In genomic region chr14:49641697-49642129, GRCh38 we compare ENCODE assay signal across 10 cellular contexts. TPM values are rescaled to one million over a fixed set of nuclear protein-coding genes. Genes with fewer than 3 reads are reported as not detected.
DNase-seq lines count a peak whose midpoint lies in the region; ATAC-seq and TF ChIP-seq lines count a peak whose summit lies in the region.
"Had no signal": no experiment of that assay in that cellular context is flagged by ENCODE, and none has a peak within 500 bp of the region (broad histone marks: within the 10 kb centered on the region; RNA-seq: fewer than 3 reads in every experiment).

No MANE protein-coding gene starts in this region.

- H3K27me3 ChIP-seq in SU-DHL-6 (ENCODE audit: low read length) (no peaks in the 10 kb centered on the region), hepatocyte (no peaks in the 10 kb centered on the region), thyroid gland (no peaks in the 10 kb centered on the region), aorta (ENCODE audit: control insufficient read depth in 1 of 2, insufficient read depth in 2 of 2, low read length in 1 of 2) (no peaks in the 10 kb centered on the region)

- no peak overlapping the region for H3K4me3 Mint-ChIP-seq in activated T-cell treated with anti-CD3 and anti-CD28 coated beads, Interleukin-2, amount 50 U/mL, for 24 hours

- TF ChIP-seq POLR2A in thyroid gland (IDR thresholded peaks at IDR 0.05) = no peak

- peak overlapping the region; percentile 1 for H3K4me2 ChIP-seq in SU-DHL-6 (ENCODE audit: low read depth, low read length, poor library complexity, severe bottlenecking)
- H3K4me2 ChIP-seq in hepatocyte = peak overlapping the region; percentile 61

- no peak overlapping the region for H2AFZ ChIP-seq in SU-DHL-6 (ENCODE audit: low read depth, low read length, severe bottlenecking)
- H2AFZ ChIP-seq in hepatocyte = no peak overlapping the region

- H3K27ac Mint-ChIP-seq in activated T-cell treated with anti-CD3 and anti-CD28 coated beads, Interleukin-2, amount 50 U/mL, for 24 hours = peak overlapping the region; percentile 24

- peaks cover 73% of the 10 kb centered on the region for H3K36me3 Mint-ChIP-seq in activated T-cell treated with anti-CD3 and anti-CD28 coated beads, Interleukin-2, amount 50 U/mL, for 24 hours (ENCODE audit: low read depth)

- H3K9me3 ChIP-seq in SU-DHL-6 (ENCODE audit: insufficient read depth, low read length) = no peaks in the 10 kb centered on the region
- H3K9me3 ChIP-seq in hepatocyte (ENCODE audit: low read depth) = no peaks in the 10 kb centered on the region
- no peaks in the 10 kb centered on the region for H3K9me3 ChIP-seq in thyroid gland
- no peaks in the 10 kb centered on the region for H3K9me3 ChIP-seq in aorta (ENCODE audit: control insufficient read depth, low read length)

- peaks cover 49% of the 10 kb centered on the region for H3K4me1 Mint-ChIP-seq in activated T-cell treated with anti-CD3 and anti-CD28 coated beads, Interleukin-2, amount 50 U/mL, for 24 hours (ENCODE audit: low read depth)

- intact Hi-C loops in thyroid gland (cut with DNase I) (no loop called here), aorta (cut with DNase I) (no loop called here)

- peak overlapping the region; percentile 12; the same call in 1 of the 2 replicates for H3K9ac ChIP-seq in SU-DHL-6 (ENCODE audit: low read length)

- ATAC-seq in GM21423 (IDR thresholded peaks at IDR 0.05; ENCODE audit: unreplicated experiment) (no peak), aorta (ENCODE audit: low FRiP score) (no peak)

- peaks cover 10% of the 10 kb centered on the region for H4K20me1 ChIP-seq in SU-DHL-6 (ENCODE audit: low read depth, low read length)
- H4K20me1 ChIP-seq in hepatocyte (ENCODE audit: insufficient read depth, poor library complexity, severe bottlenecking) = no peaks in the 10 kb centered on the region

- H3K36me3 ChIP-seq in SU-DHL-6 (ENCODE audit: low read length) (peaks cover 4% of the 10 kb centered on the region; the same call in 1 of the 2 replicates), hepatocyte (replicated peaks; ENCODE audit: insufficient read depth, low read depth) (no peaks in the 10 kb centered on the region), thyroid gland (no peaks in the 10 kb centered on the region), aorta (ENCODE audit: control insufficient read depth in 1 of 2, insufficient read depth in 2 of 2, low read length in 1 of 2) (no peaks in the 10 kb centered on the region)

- H3K4me3 ChIP-seq in SU-DHL-6 (ENCODE audit: insufficient read depth, low read length, poor library complexity, severe bottlenecking) (no peak overlapping the region), hepatocyte (no peak overlapping the region), thyroid gland (replicated peaks in 1 of 3) (no peak overlapping the region), aorta (ENCODE audit: low read length in 2 of 2) (no peak overlapping the region)

- TF ChIP-seq CTCF in SU-DHL-6 (IDR thresholded peaks at IDR 0.05; ENCODE audit: insufficient read depth, low read length, poor library complexity, severe bottlenecking) (no peak), hepatocyte (IDR thresholded peaks at IDR 0.05; ENCODE audit: poor library complexity) (no peak), thyroid gland (IDR thresholded peaks at IDR 0.05) (no peak)

- H3K79me2 ChIP-seq in SU-DHL-6 (ENCODE audit: insufficient read depth, low read length) = peaks cover 65% of the 10 kb centered on the region
- H3K79me2 ChIP-seq in hepatocyte = peaks cover 65% of the 10 kb centered on the region

- WGBS in hepatocyte (ENCODE audit: low lambda C conversion rate, missing lambda C conversion rate) = 41% methylated on average over 8 of the region's 8 CpGs
- 66% methylated on average over 8 of the region's 8 CpGs for WGBS in thyroid gland, 2 donors
- WGBS in aorta, 2 donors = 62 to 70% methylated on average over 8 of the region's 8 CpGs

- no peaks in the 10 kb centered on the region for H3K9me2 ChIP-seq in SU-DHL-6 (replicated peaks; ENCODE audit: insufficient read depth, low read length)
- no peaks in the 10 kb centered on the region for H3K9me2 ChIP-seq in hepatocyte (replicated peaks; ENCODE audit: insufficient read depth)

- no peaks in the 10 kb centered on the region for H3K9me3 Mint-ChIP-seq in activated T-cell treated with anti-CD3 and anti-CD28 coated beads, Interleukin-2, amount 50 U/mL, for 24 hours

- peaks cover 20% of the 10 kb centered on the region; the same call in 1 of the 2 replicates for H3F3A ChIP-seq in SU-DHL-6 (ENCODE audit: insufficient read depth)

- peaks cover 31% of the 10 kb centered on the region for H3K4me1 ChIP-seq in hepatocyte (ENCODE audit: insufficient read depth)
- H3K4me1 ChIP-seq in thyroid gland = peaks cover 4 to 6% of the 10 kb centered on the region in 2 donors
- no peaks in the 10 kb centered on the region for H3K4me1 ChIP-seq in aorta (ENCODE audit: control insufficient read depth in 1 of 2, insufficient read depth in 2 of 2, low read length in 2 of 2)

- no peak for DNase-seq in activated T-cell treated with anti-CD3 and anti-CD28 coated beads, Interleukin-2, amount 50 U/mL, for 24 hours
- no peak for DNase-seq in activated T-cell treated with anti-CD3 and anti-CD28 coated beads, Interleukin-2, amount 50 U/mL, for 1 hour
- DNase-seq in hepatocyte (ENCODE audit: low spot score) (peak; percentile 82), thyroid gland (peak; percentile 17 to 18), aorta (no peak)
- DNase-seq in activated naive CD4-positive, alpha-beta T cell treated with Interleukin-2 at 50 U/mL for 16 hours = no peak
- DNase-seq: DND-41 had no signal

- H3K27ac ChIP-seq in SU-DHL-6 (ENCODE audit: low read depth, low read length) (peak overlapping the region; percentile 7; the same call in 1 of the 2 replicates), hepatocyte (peak overlapping the region; percentile 63), thyroid gland (no peak overlapping the region), aorta (ENCODE audit: low read depth in 1 of 2, low read length in 2 of 2) (no peak overlapping the region)
- H3K27ac ChIP-seq: HL-60 had no signal

- H3K27me3 Mint-ChIP-seq in activated T-cell treated with anti-CD3 and anti-CD28 coated beads, Interleukin-2, amount 50 U/mL, for 24 hours = no peaks in the 10 kb centered on the region

RNA-seq across cellular contexts. Expression of gene DNAAF2, which starts 6.7 kb away (rescaled TPM):
- 16.7 and 19.8 TPM in 2 replicates for total RNA-seq in hepatocyte
- 17.6 and 20.6 TPM in 2 replicates for polyA plus RNA-seq in hepatocyte
- 10 to 100 TPM in 2 of 4 donors, 1 to 10 TPM in 2; 5.6 to 15.3 (median 11.5) TPM for total RNA-seq in thyroid gland
- total RNA-seq in aorta = 1 to 10 TPM; 4.8 TPM
- 1 to 10 TPM; 3.9 to 4.5 TPM for polyA plus RNA-seq in aorta

RNA-seq across cellular contexts. Expression of gene MGAT2, which starts 21.1 kb away (rescaled TPM):
- 74.9 and 81.3 TPM in 2 replicates for total RNA-seq in hepatocyte
- 39.4 and 53.5 TPM in 2 replicates for polyA plus RNA-seq in hepatocyte
- total RNA-seq in thyroid gland = 10 to 100 TPM; 23.8 to 26.7 (median 25.6) TPM
- 10 to 100 TPM; 27.8 to 28.9 TPM for total RNA-seq in aorta
- polyA plus RNA-seq in aorta = 10 to 100 TPM; 10.6 to 15.9 TPM

RNA-seq across cellular contexts. Expression of gene RPL36AL, which starts 21.3 kb away (rescaled TPM):
- 175 and 208 TPM in 2 replicates for total RNA-seq in hepatocyte
- 277 TPM in 2 replicates for polyA plus RNA-seq in hepatocyte
- total RNA-seq in thyroid gland = 100 to 1,000 TPM; 119 to 348 (median 175) TPM
- total RNA-seq in aorta = 100 to 1,000 TPM; 147 to 153 TPM
- 100 to 1,000 TPM; 576 to 724 TPM for polyA plus RNA-seq in aorta

RNA-seq across cellular contexts. Expression of gene LRR1, which starts 43.0 kb away (rescaled TPM):
- total RNA-seq in hepatocyte (10.1 and 15.4 TPM in 2 replicates), thyroid gland (1 to 10 TPM; 5.2 to 8.9 (median 6.9) TPM), aorta (1 to 10 TPM; 5.2 to 5.3 TPM)
- polyA plus RNA-seq in hepatocyte (10.6 and 14.8 TPM in 2 replicates), aorta (10 to 100 TPM in 1 of 2 donors, 1 to 10 TPM in 1; 5.9 to 14.3 TPM)

RNA-seq across cellular contexts. Expression of gene POLE2, which starts 46.3 kb away (rescaled TPM):
- 7.6 and 12.0 TPM in 2 replicates for total RNA-seq in hepatocyte
- polyA plus RNA-seq in hepatocyte = 3.2 and 3.9 TPM in 2 replicates
- 1 to 10 TPM in 3 of 4 donors, under 1 TPM in 1; 0.33 to 3.1 (median 2.2) TPM for total RNA-seq in thyroid gland
- 1 to 10 TPM; 1.2 to 3.2 TPM for total RNA-seq in aorta
- 10 to 100 TPM in 1 of 2 donors, 1 to 10 TPM in 1; 5.4 to 13.6 TPM for polyA plus RNA-seq in aorta

Comparison
In these comparisons a context has a peak if more than half of its experiments do, and no peak if none do; other contexts are left out.
1. DNase-seq: peak in hepatocyte (single experiment) and thyroid gland (2 of 2); none in activated T-cell treated with anti-CD3 and anti-CD28 coated beads, Interleukin-2, amount 50 U/mL, for 24 hours (single experiment), activated T-cell treated with anti-CD3 and anti-CD28 coated beads, Interleukin-2, amount 50 U/mL, for 1 hour (single experiment), activated naive CD4-positive, alpha-beta T cell treated with Interleukin-2 at 50 U/mL for 16 hours (single experiment) and aorta (0 of 2).
2. H3K27ac ChIP-seq: peak in SU-DHL-6 (single experiment) and hepatocyte (single experiment); none in thyroid gland (0 of 3) and aorta (0 of 2).